ENCODE assay signal across 34 cellular contexts in genomic region chr1:1967151-1967550, GRCh38. TPM values are rescaled to one million over a fixed set of nuclear protein-coding genes. Genes with fewer than 3 reads are reported as not detected.
"Had no signal": no experiment of that assay in that cellular context is flagged by ENCODE, and none has a peak within 500 bp of the region (broad histone marks: within the 10 kb centered on the region; RNA-seq: fewer than 3 reads in every experiment).

No MANE protein-coding gene starts in this region.

- H3K4me1 ChIP-seq: left lung, lower lobe of right lung, neural progenitor cell, right atrium auricular region, right lobe of liver, testis, thyroid gland, transverse colon, upper lobe of left lung, vagina had no signal

- H3K36me3 ChIP-seq: left lung, lower lobe of right lung, neural progenitor cell, ovary, right atrium auricular region, right lobe of liver, thyroid gland, transverse colon, upper lobe of left lung, vagina had no signal

- H3K9me3 ChIP-seq: lower lobe of right lung, ovary, right atrium auricular region, right lobe of liver, testis, thyroid gland, transverse colon, upper lobe of left lung, vagina had no signal

- H3K27ac ChIP-seq: left lung, lower lobe of right lung, neural progenitor cell, ovary, right atrium auricular region, right lobe of liver, testis, thyroid gland, transverse colon, upper lobe of left lung, vagina had no signal

- H3K4me3 ChIP-seq: left lung, lower lobe of right lung, neural progenitor cell, ovary, right atrium auricular region, right lobe of liver, smooth muscle cell, testis, thyroid gland, transverse colon, upper lobe of left lung, vagina had no signal

- H3K27me3 ChIP-seq: neural progenitor cell, ovary, right atrium auricular region, right lobe of liver, testis, thyroid gland, vagina had no signal

- DNase-seq: hippocampal formation; kidney glomerular epithelial cell; left cardiac atrium; lower lobe of right lung; mammary epithelial cell; mesenchymal stem cell; naive B cell; natural killer cell; nephron progenitor cell; ovary; right lobe of liver; stimulated activated CD4-positive, alpha-beta T cell treated with anti-CD3 and anti-CD28 coated beads, Interleukin-1b, Interleukin-23, amount 100 ng/mL, for 48 hours; stimulated activated CD4-positive, alpha-beta T cell treated with anti-CD3 and anti-CD28 coated beads, Interleukin-2, amount 100 ng/mL, for 48 hours; stimulated activated CD4-positive, alpha-beta T cell treated with anti-CD3 and anti-CD28 coated beads, Interleukin-4, amount 100 ng/mL, for 4 hours; stimulated activated CD8-positive, alpha-beta memory T cell treated with anti-CD3 and anti-CD28 coated beads, Interleukin-4, amount 100 ng/mL, for 48 hours; stimulated activated naive CD4-positive, alpha-beta T cell treated with Interleukin-2 at 50 U/mL for 16 hours; stimulated activated naive CD8-positive, alpha-beta T cell treated with anti-CD3 and anti-CD28 coated beads, Interleukin-15, amount 100 ng/mL, for 72 hours; testis; thyroid gland; transverse colon had no signal

- ATAC-seq: left cardiac atrium; left lung; lower lobe of right lung; natural killer cell; stimulated activated memory B cell treated with anti-CD40 and anti-IgM and Interleukin-4, amounts not matched to agents 10 μg/mL and 1 μg/mL and 100 μg/mL, for 72 hours; stimulated activated naive CD8-positive, alpha-beta T cell treated with anti-CD3 and anti-CD28 coated beads, Interleukin-15, amount 100 ng/mL, for 72 hours had no signal

RNA-seq across cellular contexts. Expression of gene CFAP74, which starts 36.4 kb away (rescaled TPM):
- total RNA-seq: left cardiac atrium, natural killer cell, pulmonary artery endothelial cell, renal cortical epithelial cell, right atrium auricular region, smooth muscle cell, transverse colon, vagina had no signal

RNA-seq across cellular contexts. Expression of gene TMEM52, which starts 48.1 kb away (rescaled TPM):
- total RNA-seq: thyroid gland, urinary bladder had no signal

RNA-seq across cellular contexts. Expression of gene GABRD, which starts 52.0 kb away (rescaled TPM):
- total RNA-seq: liver, mammary epithelial cell, mononuclear cell, omental fat pad, progenitor cell of endocrine pancreas, pulmonary artery endothelial cell, renal cortical epithelial cell, right atrium auricular region, smooth muscle cell, transverse colon, vagina had no signal

RNA-seq across cellular contexts. Expression of gene CALML6, which starts 52.1 kb away (rescaled TPM):
- total RNA-seq: lower lobe of right lung, mononuclear cell, omental fat pad, pulmonary artery endothelial cell, right atrium auricular region had no signal
